38 cellular contexts compared by ENCODE assay signal in the genomic region with DNA sequence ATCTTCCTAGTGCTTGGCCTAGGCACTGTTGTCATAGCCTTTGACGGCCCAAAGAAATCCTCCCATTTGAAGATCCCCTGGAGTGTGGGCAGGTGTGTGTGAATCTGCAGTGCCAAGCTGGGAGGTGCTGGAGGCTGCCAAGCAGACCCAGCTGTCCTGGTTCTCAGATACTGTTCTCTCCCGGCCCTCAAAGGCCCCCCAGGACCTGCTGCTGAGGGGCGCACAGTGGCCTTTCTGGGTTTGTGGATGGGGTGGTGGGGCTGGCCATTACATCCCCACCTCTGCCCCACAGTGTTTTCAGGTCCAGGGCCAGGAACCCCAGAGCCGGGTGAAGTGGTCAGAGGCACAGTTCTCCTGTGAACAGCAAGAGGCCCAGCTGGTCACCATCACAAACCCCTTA.
"Had no signal": no experiment of that assay in that cellular context is flagged by ENCODE, and none has a peak within 500 bp of the region (broad histone marks: within the 10 kb centered on the region; RNA-seq: fewer than 3 reads in every experiment).

No MANE protein-coding gene starts in this region.

- H3K4me3 Mint-ChIP-seq: activated CD4-positive, alpha-beta T cell treated with anti-CD3 and anti-CD28 coated beads for 36 hours; activated CD4-positive, alpha-beta T cell treated with anti-CD3 and anti-CD28 coated beads, Interleukin-2, amount 10 ng/mL, durations not matched to agents 7 days and 5 days; activated naive CD8-positive, alpha-beta T cell treated with anti-CD3 and anti-CD28 coated beads for 36 hours; activated T-cell treated with anti-CD3 and anti-CD28 coated beads, Interleukin-2, amount 50 U/mL, for 72 hours; activated T-helper 17 cell treated with anti-CD3 and anti-CD28 coated beads, Interleukin-2, amount 50 U/mL, for 72 hours; T-helper 1 cell treated with Interleukin-12 subunit alpha and Interleukin-12 subunit beta and Interleukin-4 antibody, amounts not matched to agents 30 μg/mL and 1 μg/mL, for 36 hours; T-helper 2 cell treated with Interferon-gamma antibody and Interleukin-4, amounts not matched to agents 5 μg/mL and 100 μg/mL, for 36 hours; WTC11 had no signal

- H3K27ac Mint-ChIP-seq: activated CD4-positive, alpha-beta T cell treated with anti-CD3 and anti-CD28 coated beads for 36 hours; activated CD4-positive, alpha-beta T cell treated with anti-CD3 and anti-CD28 coated beads, Interleukin-2, amount 10 ng/mL, durations not matched to agents 7 days and 5 days; activated T-cell treated with anti-CD3 and anti-CD28 coated beads, Interleukin-2, amount 50 U/mL, for 72 hours; T-helper 1 cell treated with Interleukin-12 subunit alpha and Interleukin-12 subunit beta and Interleukin-4 antibody, amounts not matched to agents 30 μg/mL and 1 μg/mL, for 36 hours; T-helper 2 cell treated with Interferon-gamma antibody and Interleukin-4, amounts not matched to agents 5 μg/mL and 100 μg/mL, for 36 hours; WTC11 had no signal

- H3K36me3 ChIP-seq: breast epithelium, Peyer's patch had no signal

- ATAC-seq: activated CD4-positive, alpha-beta T cell treated with anti-CD3 and anti-CD28 coated beads for 36 hours; activated CD4-positive, CD25-positive, alpha-beta regulatory T cell treated with anti-CD3 and anti-CD28 coated beads, Interleukin-2, amount 50 U/mL, for 24 hours; activated T-cell treated with anti-CD3 and anti-CD28 coated beads, Interleukin-2, amount 50 U/mL, for 72 hours; activated T-helper 17 cell treated with anti-CD3 and anti-CD28 coated beads, Interleukin-2, amount 50 U/mL, for 72 hours; PC-3; WTC11 had no signal

- DNase-seq: activated CD4-positive, alpha-beta T cell treated with anti-CD3 and anti-CD28 coated beads for 36 hours; activated CD4-positive, alpha-beta T cell treated with anti-CD3 and anti-CD28 coated beads, Interleukin-2, amount 10 ng/mL, durations not matched to agents 7 days and 5 days; activated CD4-positive, alpha-beta T cell treated with anti-CD3 and anti-CD28 coated beads, Interleukin-2, amount 50 U/mL, for 48 hours; activated CD8-positive, alpha-beta memory T cell treated with anti-CD3 and anti-CD28 coated beads, Interleukin-2, amount 50 U/mL, for 48 hours; activated effector memory CD4-positive, alpha-beta T cell treated with anti-CD3 and anti-CD28 coated beads, Interleukin-2, amount 50 U/mL, for 16 hours; activated naive CD4-positive, alpha-beta T cell; activated naive CD4-positive, alpha-beta T cell treated with anti-CD3 and anti-CD28 coated beads, Interleukin-2, amount 50 U/mL, for 16 hours; activated naive CD8-positive, alpha-beta T cell treated with anti-CD3 and anti-CD28 coated beads for 36 hours; activated T-cell treated with anti-CD3 and anti-CD28 coated beads, Interleukin-2, amount 50 U/mL, for 72 hours; amygdala; Kasumi-1; KG1; MG63; NCI-H1048; NCI-H1417; NCI-H146; NCI-H187; NCI-H2029 treated with DMSO at 0.1 percent for 48 hours; NCI-H2107; NCI-H226; NCI-H510A; NCI-H526 treated with DMSO at 0.1 percent for 48 hours; NCI-H82; NK-92 treated with Interleukin-12 subunit alpha and Interleukin-12 subunit beta, amount 100 ng/mL, for 24 hours; PC-3; Peyer's patch; RPMI8226; SHP77 treated with DMSO at 0.1 percent for 48 hours; SK-N-SH had no signal

- H3K4me1 ChIP-seq: ascending aorta, breast epithelium, Peyer's patch, SJSA1 had no signal

- H3K4me1 Mint-ChIP-seq: activated CD4-positive, alpha-beta T cell treated with anti-CD3 and anti-CD28 coated beads for 36 hours; activated CD4-positive, alpha-beta T cell treated with anti-CD3 and anti-CD28 coated beads, Interleukin-2, amount 10 ng/mL, durations not matched to agents 7 days and 5 days; WTC11 had no signal

- FAIRE-seq: TTC549 had no signal

- H3K9ac ChIP-seq: SK-N-SH had no signal

- H3K9me3 Mint-ChIP-seq: activated CD4-positive, alpha-beta T cell treated with anti-CD3 and anti-CD28 coated beads, Interleukin-2, amount 10 ng/mL, durations not matched to agents 7 days and 5 days; activated naive CD8-positive, alpha-beta T cell treated with anti-CD3 and anti-CD28 coated beads for 36 hours; activated T-cell treated with anti-CD3 and anti-CD28 coated beads, Interleukin-2, amount 50 U/mL, for 72 hours; activated T-helper 17 cell treated with anti-CD3 and anti-CD28 coated beads, Interleukin-2, amount 50 U/mL, for 72 hours; T-helper 1 cell treated with Interleukin-12 subunit alpha and Interleukin-12 subunit beta and Interleukin-4 antibody, amounts not matched to agents 30 μg/mL and 1 μg/mL, for 36 hours; T-helper 2 cell treated with Interferon-gamma antibody and Interleukin-4, amounts not matched to agents 5 μg/mL and 100 μg/mL, for 36 hours had no signal

- H3K9me3 ChIP-seq: ascending aorta, breast epithelium, MG63, Peyer's patch, SJSA1, SK-N-SH had no signal

- H3K27me3 Mint-ChIP-seq: activated CD4-positive, alpha-beta T cell treated with anti-CD3 and anti-CD28 coated beads for 36 hours; activated CD4-positive, alpha-beta T cell treated with anti-CD3 and anti-CD28 coated beads, Interleukin-2, amount 10 ng/mL, durations not matched to agents 7 days and 5 days; activated naive CD8-positive, alpha-beta T cell treated with anti-CD3 and anti-CD28 coated beads for 36 hours; activated T-helper 17 cell treated with anti-CD3 and anti-CD28 coated beads, Interleukin-2, amount 50 U/mL, for 72 hours had no signal

- H3K27ac ChIP-seq: ascending aorta, breast epithelium, Peyer's patch, SJSA1 had no signal

- H3K4me3 ChIP-seq: ascending aorta, breast epithelium, MG63, Peyer's patch, SJSA1 had no signal
